1 cellular context compared by ENCODE assay signal in the genomic region with DNA sequence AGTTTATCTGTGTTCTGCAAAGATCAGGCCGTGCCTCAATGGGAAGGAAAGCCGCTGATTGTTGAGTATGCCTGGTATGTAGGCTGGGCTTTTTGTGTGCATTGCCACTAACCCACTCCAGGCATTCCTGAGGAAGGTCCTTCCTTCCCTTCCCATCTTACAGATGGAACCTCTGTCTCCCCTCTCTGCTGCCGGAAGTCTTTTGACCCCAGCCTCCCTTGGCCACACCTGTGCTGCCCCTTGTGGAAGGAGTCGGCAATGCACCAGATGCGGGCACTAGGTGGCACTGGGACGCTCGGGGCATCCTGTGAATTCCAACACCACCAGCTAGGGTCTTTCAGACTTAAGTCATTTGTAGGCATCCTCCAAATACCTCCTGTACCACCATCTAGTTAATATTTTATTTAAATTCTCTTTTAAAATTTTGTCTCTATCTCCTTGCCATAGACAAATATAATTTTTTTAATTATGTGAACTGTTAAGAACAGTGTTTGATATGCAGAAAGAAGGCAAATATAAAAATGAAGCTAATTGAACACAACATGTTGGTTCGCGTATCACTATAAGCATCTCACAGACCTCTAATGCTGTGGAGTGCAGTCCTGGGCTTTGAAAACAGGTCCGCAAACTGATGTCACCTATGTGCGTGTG.
TF ChIP-seq lines count a peak whose summit lies in the region.

No MANE protein-coding gene starts in this region.

TF ChIP-seq in IMR-90, 13 proteins besides CTCF, POLR2A, EP300 and RAD21 (continued from another document):
- TF ChIP-seq MAZ (IDR thresholded peaks at IDR 0.05; ENCODE audit: borderline replicate concordance, low read depth, low read length) (no peak), MXI1 (IDR thresholded peaks at IDR 0.05; ENCODE audit: borderline replicate concordance, low read depth, low read length) (no peak)
TF ChIP-seq in IMR-90: peak in this region for 1.
